2 cellular contexts compared by ENCODE assay signal in the genomic region with DNA sequence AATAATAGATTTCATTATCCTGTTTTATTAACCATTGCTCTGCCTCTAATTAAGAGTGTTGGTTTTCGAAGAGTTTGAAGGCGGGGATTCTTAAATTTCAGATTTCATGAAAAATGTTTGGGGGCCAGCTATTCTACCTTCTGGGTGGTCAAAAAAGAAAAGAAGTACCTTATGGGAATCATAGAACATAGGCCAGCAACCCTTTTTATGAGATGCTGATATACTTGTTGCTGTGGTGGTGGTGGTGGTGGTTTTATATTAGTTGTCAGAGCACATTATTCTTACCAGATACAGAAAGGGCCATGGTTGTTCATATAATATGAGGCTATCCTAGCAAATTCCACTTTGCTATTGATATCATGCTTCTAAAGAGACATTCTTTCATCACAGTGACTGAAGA.
TF ChIP-seq lines count a peak whose summit lies in the region.

No MANE protein-coding gene starts in this region.

TF ChIP-seq in IMR-90, 13 proteins besides CTCF, POLR2A, EP300 and RAD21:
- TF ChIP-seq MXI1 (IDR thresholded peaks at IDR 0.05; ENCODE audit: borderline replicate concordance, low read depth, low read length) (no peak), FOS (IDR thresholded peaks at IDR 0.05; ENCODE audit: low read depth, low read length) (no peak), MAZ (IDR thresholded peaks at IDR 0.05; ENCODE audit: borderline replicate concordance, low read depth, low read length) (no peak), CEBPB (IDR thresholded peaks at IDR 0.05; ENCODE audit: low read depth, low read length) (no peak)

TF ChIP-seq in neural cell, 6 proteins besides CTCF, POLR2A, EP300 and RAD21:
- TF ChIP-seq TAF1 (IDR thresholded peaks at IDR 0.05; ENCODE audit: low read depth) (no peak), MXI1 (conservative IDR thresholded peaks at IDR 0.05; ENCODE audit: poor library complexity, severe bottlenecking) (no peak), REST (IDR thresholded peaks at IDR 0.05; ENCODE audit: borderline replicate concordance) (no peak), EZH2 (IDR thresholded peaks at IDR 0.05; ENCODE audit: borderline replicate concordance, insufficient read depth, low read length, poor library complexity, severe bottlenecking) (no peak), POLR2AphosphoS5 (IDR thresholded peaks at IDR 0.05) (no peak), SMC3 (conservative IDR thresholded peaks at IDR 0.05; ENCODE audit: poor library complexity) (no peak)
TF ChIP-seq in neural cell: peak in this region for 0.
